In the genomic region with DNA sequence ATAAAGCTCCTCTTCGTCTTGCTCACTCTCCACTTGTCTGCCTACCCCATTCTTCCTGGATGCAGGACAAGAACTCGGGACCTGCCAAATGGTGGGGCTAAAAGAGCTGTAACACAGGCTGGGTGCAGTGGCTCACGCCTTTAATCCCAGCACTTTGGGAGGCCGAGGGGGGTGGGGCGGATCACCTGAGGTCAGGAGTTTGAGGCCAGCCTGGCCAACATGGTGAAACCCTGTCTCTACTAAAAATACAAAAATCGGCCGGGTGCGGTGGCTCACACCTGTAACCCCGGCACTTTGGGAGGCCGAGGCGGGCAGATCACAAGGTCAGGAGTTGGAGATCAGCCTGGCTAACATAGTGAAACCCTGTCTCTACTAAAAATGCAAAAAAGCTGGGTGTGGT, we compare ENCODE assay signal across 8 cellular contexts. TPM values are rescaled to one million over a fixed set of nuclear protein-coding genes. Genes with fewer than 3 reads are reported as not detected.
DNase-seq lines count a peak whose midpoint lies in the region; ATAC-seq, FAIRE-seq and TF ChIP-seq lines count a peak whose summit lies in the region.
"Not testable (repeated sequence)": the region's sequence is repeated elsewhere in the genome, so short reads cannot be mapped to it uniquely, and the experiment has no call there.

No MANE protein-coding gene starts in this region.

- H3K27ac Mint-ChIP-seq in activated naive CD8-positive, alpha-beta T cell; neural crest cell (ENCODE audit: unreplicated experiment); stimulated activated effector memory CD8-positive, alpha-beta T cell treated with anti-CD3 and anti-CD28 coated beads, Interleukin-12 subunit alpha, Interleukin-12 subunit beta, amount 100 ng/mL, for 72 hours: not testable (repeated sequence)

- H3K4me1 Mint-ChIP-seq in activated naive CD8-positive, alpha-beta T cell (ENCODE audit: low read depth) = peaks cover 26% of the 10 kb centered on the region
- H3K4me1 Mint-ChIP-seq in neural crest cell = peaks cover 28% of the 10 kb centered on the region
- peaks cover 24% of the 10 kb centered on the region for H3K4me1 Mint-ChIP-seq in stimulated activated effector memory CD8-positive, alpha-beta T cell treated with anti-CD3 and anti-CD28 coated beads, Interleukin-12 subunit alpha, Interleukin-12 subunit beta, amount 100 ng/mL, for 72 hours

- dilution Hi-C loops in endothelial cell of umbilical vein (cut with MboI; ENCODE audit: extremely low pct_ligation_motif_present, low sequenced_read_pairs) = not testable (repeated sequence)

- not testable (repeated sequence) for H3K4me2 ChIP-seq in endothelial cell of umbilical vein (ENCODE audit: insufficient read depth, low read length)

- not testable (repeated sequence) for H3K27me3 ChIP-seq in HAP-1 (ENCODE audit: low read depth); Panc1 (ENCODE audit: control insufficient read depth, insufficient read depth, low read length); endothelial cell of umbilical vein (ENCODE audit: control insufficient read depth in 2 of 2, insufficient read depth in 2 of 2, low read length in 2 of 2)
- peaks cover 15% of the 10 kb centered on the region for H3K27me3 ChIP-seq in iPS-20b (ENCODE audit: insufficient read depth, low read length)

- TF ChIP-seq POLR2A in endothelial cell of umbilical vein (IDR thresholded peaks at IDR 0.05; ENCODE audit: low read depth, low read length) = not testable (repeated sequence)

- DNase-seq in HAP-1 (ENCODE audit: low spot score in 2 of 2); Panc1 (ENCODE audit: low read depth, low spot score); endothelial cell of umbilical vein (ENCODE audit: low read depth, low spot score); neural crest cell (ENCODE audit: low read depth, low spot score); stimulated activated effector memory CD8-positive, alpha-beta T cell treated with anti-CD3 and anti-CD28 coated beads, Interleukin-12 subunit alpha, Interleukin-12 subunit beta, amount 100 ng/mL, for 72 hours (ENCODE audit: low spot score in 2 of 2): not testable (repeated sequence)

- not testable (repeated sequence) for H3K79me2 ChIP-seq in endothelial cell of umbilical vein (ENCODE audit: control insufficient read depth, insufficient read depth, low read length)

- intact Hi-C loops in Panc1 (cut with micrococcal nuclease; ENCODE audit: unreplicated experiment) = not testable (repeated sequence)
- intact Hi-C loops in endothelial cell of umbilical vein (cut with micrococcal nuclease) = loop anchor here (10.0 kb wide), 1 partner anchor 447 kb away; no protein-coding TSS in a partner anchor

- H4K20me1 ChIP-seq in endothelial cell of umbilical vein (replicated peaks; ENCODE audit: control insufficient read depth, extremely low read depth, insufficient read depth, low read length) = not testable (repeated sequence)

- not testable (repeated sequence) for BruUV-seq in Panc1 (replicated peaks; lab: Mats Ljungman, UMichigan); endothelial cell of umbilical vein (replicated peaks; lab: Mats Ljungman, UMichigan)

- peaks cover 12% of the 10 kb centered on the region for H3K4me1 ChIP-seq in HAP-1
- peaks cover 16% of the 10 kb centered on the region for H3K4me1 ChIP-seq in Panc1 (ENCODE audit: control insufficient read depth, insufficient read depth, low read length)
- peaks cover 12% of the 10 kb centered on the region for H3K4me1 ChIP-seq in endothelial cell of umbilical vein (ENCODE audit: control insufficient read depth, extremely low read depth, insufficient read depth, low read length)
- not testable (repeated sequence) for H3K4me1 ChIP-seq in iPS-20b (ENCODE audit: insufficient read depth, low read length)

- not testable (repeated sequence) for H3K9me3 ChIP-seq in HAP-1; Panc1 (ENCODE audit: control insufficient read depth, insufficient read depth, low read depth, low read length); endothelial cell of umbilical vein (replicated peaks; ENCODE audit: control insufficient read depth, insufficient read depth, low read length); iPS-20b (ENCODE audit: insufficient read depth, low read depth, low read length)

- H3K36me3 ChIP-seq in HAP-1 (replicated peaks); Panc1 (ENCODE audit: control insufficient read depth, insufficient read depth, low read length); endothelial cell of umbilical vein (ENCODE audit: control insufficient read depth in 2 of 2, extremely low read depth in 1 of 2, insufficient read depth in 2 of 2, low read length in 2 of 2); iPS-20b (ENCODE audit: insufficient read depth, low read depth, low read length): not testable (repeated sequence)

- not testable (repeated sequence) for H3K9me3 Mint-ChIP-seq in activated naive CD8-positive, alpha-beta T cell (ENCODE audit: low read depth); neural crest cell; stimulated activated effector memory CD8-positive, alpha-beta T cell treated with anti-CD3 and anti-CD28 coated beads, Interleukin-12 subunit alpha, Interleukin-12 subunit beta, amount 100 ng/mL, for 72 hours

- H3K9me1 ChIP-seq in endothelial cell of umbilical vein (replicated peaks; ENCODE audit: control insufficient read depth, extremely low read depth, insufficient read depth, low read length) = not testable (repeated sequence)

- peak overlapping the region; percentile 95 for H2AFZ ChIP-seq in endothelial cell of umbilical vein (ENCODE audit: low read depth, low read length)

- TF ChIP-seq CTCF in 22Rv1 (IDR thresholded peaks at IDR 0.05); Panc1 (IDR thresholded peaks at IDR 0.05); endothelial cell of umbilical vein (IDR thresholded peaks at IDR 0.05; ENCODE audit: extremely low read depth in 1 of 2, insufficient read depth in 1 of 2, low read depth in 1 of 2, low read length in 2 of 2); neural crest cell (conservative IDR thresholded peaks at IDR 0.05): not testable (repeated sequence)

- not testable (repeated sequence) for ATAC-seq in Panc1; stimulated activated effector memory CD8-positive, alpha-beta T cell treated with anti-CD3 and anti-CD28 coated beads, Interleukin-12 subunit alpha, Interleukin-12 subunit beta, amount 100 ng/mL, for 72 hours

- not testable (repeated sequence) for H3K9ac ChIP-seq in endothelial cell of umbilical vein (replicated peaks; ENCODE audit: extremely low read depth, insufficient read depth, low read length)
- peak overlapping the region; percentile 56; the same call in 1 of the 2 replicates for H3K9ac ChIP-seq in iPS-20b (ENCODE audit: low read depth, low read length)

- in situ Hi-C loops in HAP-1 (cut with MboI; ENCODE audit: low sequenced_read_pairs); Panc1 (cut with HindIII; ENCODE audit: low pct_unique_long_range_greater_than_20kb, low sequenced_read_pairs): not testable (repeated sequence)

- H3K4me3 Mint-ChIP-seq in activated naive CD8-positive, alpha-beta T cell = peak overlapping the region; percentile 23
- H3K4me3 Mint-ChIP-seq in neural crest cell = peak overlapping the region; percentile 87
- H3K4me3 Mint-ChIP-seq in stimulated activated effector memory CD8-positive, alpha-beta T cell treated with anti-CD3 and anti-CD28 coated beads, Interleukin-12 subunit alpha, Interleukin-12 subunit beta, amount 100 ng/mL, for 72 hours = peak overlapping the region; percentile 77

- peak overlapping the region; percentile 52; the same call in 1 of the 2 replicates for H3K27ac ChIP-seq in 22Rv1
- peak overlapping the region; percentile 79 for H3K27ac ChIP-seq in Panc1 (ENCODE audit: low read length)
- H3K27ac ChIP-seq in endothelial cell of umbilical vein (ENCODE audit: insufficient read depth, low read depth, low read length); iPS-20b (ENCODE audit: low read length): not testable (repeated sequence)

- H3K36me3 Mint-ChIP-seq in activated naive CD8-positive, alpha-beta T cell; neural crest cell (ENCODE audit: low read depth); stimulated activated effector memory CD8-positive, alpha-beta T cell treated with anti-CD3 and anti-CD28 coated beads, Interleukin-12 subunit alpha, Interleukin-12 subunit beta, amount 100 ng/mL, for 72 hours: not testable (repeated sequence)

- H3K4me3 ChIP-seq in HAP-1 = peak overlapping the region; percentile 41
- H3K4me3 ChIP-seq in Panc1 (ENCODE audit: low read depth in 2 of 2, low read length in 2 of 2) = peak overlapping the region; percentile 63 to 76; a peak in 3 of 4 replicates
- not testable (repeated sequence) for H3K4me3 ChIP-seq in endothelial cell of umbilical vein (replicated peaks in 1 of 3; ENCODE audit: insufficient read depth in 1 of 3, low read depth in 1 of 3, low read length in 3 of 3)
- peak overlapping the region; percentile 81 for H3K4me3 ChIP-seq in iPS-20b (ENCODE audit: low read length)

- FAIRE-seq in endothelial cell of umbilical vein (lab: Jason Lieb, UNC) = not testable (repeated sequence)

- not testable (repeated sequence) for H3K27me3 Mint-ChIP-seq in activated naive CD8-positive, alpha-beta T cell
- peaks cover 11% of the 10 kb centered on the region for H3K27me3 Mint-ChIP-seq in neural crest cell (ENCODE audit: low read depth)

- CTCF ChIA-PET in Panc1 (lab: Charles Lee) = not testable (repeated sequence)
- CTCF ChIA-PET in endothelial cell of umbilical vein (lab: Charles Lee) = interaction anchor here (1.0 to 1.6 kb wide), 2 partner anchors 32 to 340 kb away, joined by 4 to 5 read pairs; no protein-coding TSS in a partner anchor

- POLR2A ChIA-PET in Panc1 (lab: Charles Lee) = interaction anchor here (0.6 to 0.7 kb wide), 2 partner anchors 25 to 137 kb away, joined by 3 read pairs; no protein-coding TSS in a partner anchor
- POLR2A ChIA-PET in endothelial cell of umbilical vein (lab: Charles Lee) = not testable (repeated sequence)

RNA-seq across cellular contexts. Expression of gene NT5M, which starts 1.5 kb away (rescaled TPM):
- total RNA-seq in Panc1 (2021; ENCODE audit: unreplicated experiment) = 3.1 TPM
- polyA plus RNA-seq in Panc1 (2012; ENCODE audit: insufficient read length) = 6.3 TPM
- total RNA-seq in endothelial cell of umbilical vein = 2.1 and 3.0 TPM in 2 replicates
- 0.91 and 1.8 TPM in 2 replicates for polyA plus RNA-seq in endothelial cell of umbilical vein
- polyA plus RNA-seq in endothelial cell of umbilical vein (2011; cell fraction: cytosol; rRNA removed) = 0.79 and 1.2 TPM in 2 replicates
- polyA plus RNA-seq in endothelial cell of umbilical vein (2011; cell fraction: nucleus; rRNA removed) = 0.80 and 1.1 TPM in 2 replicates
- polyA plus RNA-seq in endothelial cell of umbilical vein (2012) = 0.64 and 1.9 TPM in 2 replicates
- polyA minus RNA-seq in endothelial cell of umbilical vein = 0.27 and 0.45 TPM in 2 replicates
- 2.5 TPM for polyA minus RNA-seq in endothelial cell of umbilical vein (2011; cell fraction: cytosol; rRNA and poly(A)+ RNA removed)
- polyA minus RNA-seq in endothelial cell of umbilical vein (2011; cell fraction: nucleus; rRNA and poly(A)+ RNA removed) = 0.43 TPM in 1 of 2 replicates, not detected in the other
- 8.4 and 10.3 TPM in 2 replicates for total RNA-seq in neural crest cell

RNA-seq across cellular contexts. Expression of gene COPS3, which starts 20.6 kb away (rescaled TPM):
- total RNA-seq in Panc1 (2021; ENCODE audit: unreplicated experiment) = 73.6 TPM
- polyA plus RNA-seq in Panc1 (2012; ENCODE audit: insufficient read length) = 48.1 TPM
- 68.4 and 80.9 TPM in 2 replicates for total RNA-seq in endothelial cell of umbilical vein
- 50.5 and 54.8 TPM in 2 replicates for polyA plus RNA-seq in endothelial cell of umbilical vein
- 75.1 and 82.8 TPM in 2 replicates for polyA plus RNA-seq in endothelial cell of umbilical vein (2011; cell fraction: cytosol; rRNA removed)
- 60.1 and 85.1 TPM in 2 replicates for polyA plus RNA-seq in endothelial cell of umbilical vein (2011; cell fraction: nucleus; rRNA removed)
- 67.0 and 98.8 TPM in 2 replicates for polyA plus RNA-seq in endothelial cell of umbilical vein (2012)
- 65.5 and 68.5 TPM in 2 replicates for polyA minus RNA-seq in endothelial cell of umbilical vein
- 61.1 TPM for polyA minus RNA-seq in endothelial cell of umbilical vein (2011; cell fraction: cytosol; rRNA and poly(A)+ RNA removed)
- 43.3 and 56.2 TPM in 2 replicates for polyA minus RNA-seq in endothelial cell of umbilical vein (2011; cell fraction: nucleus; rRNA and poly(A)+ RNA removed)
- total RNA-seq in neural crest cell = 107 and 109 TPM in 2 replicates

Comparison
In these comparisons a context has a peak if more than half of its experiments do, and no peak if none do; other contexts are left out.
1. H3K4me3 Mint-ChIP-seq: peak in every context shown above with its lines; median percentile 87 in neural crest cell; 77 in stimulated activated effector memory CD8-positive, alpha-beta T cell treated with anti-CD3 and anti-CD28 coated beads, Interleukin-12 subunit alpha, Interleukin-12 subunit beta, amount 100 ng/mL, for 72 hours; 23 in activated naive CD8-positive, alpha-beta T cell.